ENCODE assay signal across 8 cellular contexts in genomic region chr12:106248177-106248848, GRCh38. TPM values are rescaled to one million over a fixed set of nuclear protein-coding genes. Genes with fewer than 3 reads are reported as not detected.
A peak's percentile ranks its signal among the peaks of the same experiment; 100 is the strongest.
DNase-seq lines count a peak whose midpoint lies in the region; ATAC-seq and TF ChIP-seq lines count a peak whose summit lies in the region.

No MANE protein-coding gene starts in this region.

- H3K9me3 Mint-ChIP-seq in activated naive CD4-positive, alpha-beta T cell treated with anti-CD3 and anti-CD28 coated beads, Interleukin-2, amount 50 U/mL, for 24 hours: no peaks in the 10 kb centered on the region
- no peaks in the 10 kb centered on the region for H3K9me3 Mint-ChIP-seq in neural crest cell

- no peaks in the 10 kb centered on the region for H3K36me3 Mint-ChIP-seq in activated naive CD4-positive, alpha-beta T cell treated with anti-CD3 and anti-CD28 coated beads, Interleukin-2, amount 50 U/mL, for 24 hours
- peaks cover 3% of the 10 kb centered on the region for H3K36me3 Mint-ChIP-seq in neural crest cell (ENCODE audit: low read depth)

- peak overlapping the region; percentile 77 to 94 for H3K27ac ChIP-seq in aorta (ENCODE audit: low read depth in 1 of 2, low read length in 2 of 2)

- H3K4me3 Mint-ChIP-seq in activated naive CD4-positive, alpha-beta T cell treated with anti-CD3 and anti-CD28 coated beads, Interleukin-2, amount 50 U/mL, for 24 hours: peak overlapping the region; percentile 84
- H3K4me3 Mint-ChIP-seq in neural crest cell: peak overlapping the region; percentile 91

- no peaks in the 10 kb centered on the region for H3K27me3 ChIP-seq in aorta (ENCODE audit: control insufficient read depth in 1 of 2, insufficient read depth in 2 of 2, low read length in 1 of 2)

- H3K27me3 Mint-ChIP-seq in activated naive CD4-positive, alpha-beta T cell treated with anti-CD3 and anti-CD28 coated beads, Interleukin-2, amount 50 U/mL, for 24 hours: no peaks in the 10 kb centered on the region
- no peaks in the 10 kb centered on the region for H3K27me3 Mint-ChIP-seq in neural crest cell (ENCODE audit: low read depth)

- peak overlapping the region; percentile 91 for H3K27ac Mint-ChIP-seq in activated naive CD4-positive, alpha-beta T cell treated with anti-CD3 and anti-CD28 coated beads, Interleukin-2, amount 50 U/mL, for 24 hours
- peak overlapping the region; percentile 62 for H3K27ac Mint-ChIP-seq in neural crest cell (ENCODE audit: unreplicated experiment)

- no peak for TF ChIP-seq CTCF in neural crest cell (conservative IDR thresholded peaks at IDR 0.05)

- H3K4me1 Mint-ChIP-seq in activated naive CD4-positive, alpha-beta T cell treated with anti-CD3 and anti-CD28 coated beads, Interleukin-2, amount 50 U/mL, for 24 hours: peaks cover 34% of the 10 kb centered on the region
- H3K4me1 Mint-ChIP-seq in neural crest cell: peaks cover 43% of the 10 kb centered on the region

- H3K36me3 ChIP-seq in aorta (ENCODE audit: control insufficient read depth in 1 of 2, insufficient read depth in 2 of 2, low read length in 1 of 2): no peaks in the 10 kb centered on the region

- peak overlapping the region; percentile 39 to 88 for H3K4me3 ChIP-seq in aorta (ENCODE audit: low read length in 2 of 2)

- 0 to 1% methylated on average over 8 to 55 of the region's 55 CpGs for WGBS in aorta, 2 donors

- intact Hi-C loops in aorta (cut with DNase I): loop anchor here in 1 of 2 donors (5.0 kb wide), 1 partner anchor 54 kb away; the partner anchor contains the start of gene TCP11L2

- DNase-seq in GM04504 (ENCODE audit: low read depth): peak; percentile 58
- peak; percentile 73 for DNase-seq in M059J (ENCODE audit: low read depth)
- peak; percentile 39 for DNase-seq in germinal center (ENCODE audit: low spot score)
- DNase-seq in neural crest cell (ENCODE audit: low read depth, low spot score): no peak
- peak; percentile 77 to 88 for DNase-seq in aorta
- DNase-seq in NCI-H1048 (lab: John Stamatoyannopoulos, UW): no peak

- H3K9me3 ChIP-seq in aorta (ENCODE audit: control insufficient read depth, low read length): no peaks in the 10 kb centered on the region

- ATAC-seq in GM21717 (IDR thresholded peaks at IDR 0.05; ENCODE audit: unreplicated experiment): peak; percentile 11
- peak; percentile 67 for ATAC-seq in aorta (ENCODE audit: low FRiP score)

- H3K4me1 ChIP-seq in aorta (ENCODE audit: control insufficient read depth in 1 of 2, insufficient read depth in 2 of 2, low read length in 2 of 2): peaks cover 0 to 4% of the 10 kb centered on the region in 2 donors

RNA-seq across cellular contexts. Expression of gene CKAP4, which starts 0.5 kb away (rescaled TPM):
- 179 and 286 TPM in 2 replicates for total RNA-seq in M059J (2014; rRNA removed; shearing (Covaris generic))
- 99.4 and 102 TPM in 2 replicates for total RNA-seq in neural crest cell
- total RNA-seq in aorta: 10 to 100 TPM; 61.1 to 69.6 TPM
- polyA plus RNA-seq in aorta: 10 to 100 TPM; 17.2 to 25.4 TPM

RNA-seq across cellular contexts. Expression of gene TCP11L2, which starts 54.2 kb away (rescaled TPM):
- total RNA-seq in M059J (2014; rRNA removed; shearing (Covaris generic)): 15.8 and 30.1 TPM in 2 replicates
- total RNA-seq in neural crest cell: 1.4 and 1.8 TPM in 2 replicates
- 10 to 100 TPM; 24.8 to 50.9 TPM for total RNA-seq in aorta
- 1 to 10 TPM; 5.5 to 9.2 TPM for polyA plus RNA-seq in aorta

Comparison
In these comparisons a context has a peak if more than half of its experiments do, and no peak if none do; other contexts are left out.
1. DNase-seq: peak in GM04504 (single experiment), M059J (single experiment), germinal center (single experiment) and aorta (2 of 2); none in neural crest cell (single experiment) and NCI-H1048 (single experiment).